In genomic region chr17:302300-302698, GRCh38 we compare ENCODE assay signal across 18 cellular contexts. TPM values are rescaled to one million over a fixed set of nuclear protein-coding genes. Genes with fewer than 3 reads are reported as not detected.
A peak's percentile ranks its signal among the peaks of the same experiment; 100 is the strongest.
DNase-seq lines count a peak whose midpoint lies in the region; ATAC-seq and TF ChIP-seq lines count a peak whose summit lies in the region.
"Had no signal": no experiment of that assay in that cellular context is flagged by ENCODE, and none has a peak within 500 bp of the region (broad histone marks: within the 10 kb centered on the region; RNA-seq: fewer than 3 reads in every experiment).

No MANE protein-coding gene starts in this region.

- H3K27me3 ChIP-seq in hepatocyte (no peaks in the 10 kb centered on the region), neural progenitor cell (no peaks in the 10 kb centered on the region), A673 (replicated peaks; ENCODE audit: insufficient read depth, low read depth, low read length, poor library complexity) (no peaks in the 10 kb centered on the region)

- CTCF ChIA-PET in A673 (lab: Charles Lee) = no interaction called here

- no peaks in the 10 kb centered on the region for H3K9me3 ChIP-seq in hepatocyte (ENCODE audit: low read depth)
- no peaks in the 10 kb centered on the region for H3K9me3 ChIP-seq in neural progenitor cell (ENCODE audit: low read depth)
- no peaks in the 10 kb centered on the region for H3K9me3 ChIP-seq in A673 (ENCODE audit: low read depth, low read length, poor library complexity, severe bottlenecking)

- TF ChIP-seq CTCF in hepatocyte (IDR thresholded peaks at IDR 0.05; ENCODE audit: poor library complexity) (no peak), neural progenitor cell (IDR thresholded peaks at IDR 0.05) (no peak), type B pancreatic cell (conservative IDR thresholded peaks at IDR 0.05) (no peak), GM13976 (IDR thresholded peaks at IDR 0.05; ENCODE audit: borderline replicate concordance, control extremely low read depth, extremely low read depth, insufficient read depth, missing control alignments) (no peak), A673 (conservative IDR thresholded peaks at IDR 0.05; ENCODE audit: low read depth, low read length) (no peak)

- DNase-seq in epidermal melanocyte (ENCODE audit: insufficient read length, low spot score) (peak; percentile 4), hepatocyte (ENCODE audit: low spot score) (peak; percentile 74), neural progenitor cell (ENCODE audit: low spot score) (no peak), type B pancreatic cell (ENCODE audit: extremely low spot score, unreplicated experiment) (no peak), GM13976 (ENCODE audit: low spot score) (no peak), A673 (ENCODE audit: low spot score) (no peak)
- no peak for DNase-seq in activated T-helper 2 cell treated with anti-CD3 and anti-CD28 coated beads, Interferon-gamma antibody, Interleukin-2, Interleukin-4, amounts not matched to agents 10 μg/mL and 5 μg/mL and 100 μg/mL, durations not matched to agents 14 hours and 24 hours and 36 hours (ENCODE audit: low spot score)
- DNase-seq: activated CD4-positive, alpha-beta T cell treated with anti-CD3 and anti-CD28 coated beads for 1 hour; activated gamma-delta T cell; KBM-7; NCI-H69; OCI-M1; stimulated activated CD4-positive, alpha-beta T cell treated with anti-CD3 and anti-CD28 coated beads, Interleukin-4, amount 100 ng/mL, for 4 hours; stimulated activated CD8-positive, alpha-beta memory T cell treated with anti-CD3 and anti-CD28 coated beads, Interleukin-4, amount 100 ng/mL, for 48 hours; T-helper 9 cell had no signal

- H3K27ac ChIP-seq in hepatocyte (peak overlapping the region; percentile 47), neural progenitor cell (no peak overlapping the region), A673 (ENCODE audit: low read depth, low read length, poor library complexity, severe bottlenecking) (no peak overlapping the region)
- H3K27ac ChIP-seq: GM23248, SK-N-MC had no signal

- H3K36me3 ChIP-seq in hepatocyte (replicated peaks; ENCODE audit: insufficient read depth, low read depth) (no peaks in the 10 kb centered on the region), neural progenitor cell (no peaks in the 10 kb centered on the region), A673 (ENCODE audit: insufficient read depth, low read length, poor library complexity, severe bottlenecking) (no peaks in the 10 kb centered on the region)

- H3K79me2 ChIP-seq in hepatocyte = no peaks in the 10 kb centered on the region
- H3K79me2 ChIP-seq in neural progenitor cell (ENCODE audit: low read depth) = no peaks in the 10 kb centered on the region

- 76% methylated on average over 23 of the region's 24 CpGs for WGBS in hepatocyte (ENCODE audit: low lambda C conversion rate, missing lambda C conversion rate)

- H3K36me3 Mint-ChIP-seq in neural progenitor cell (no peaks in the 10 kb centered on the region), type B pancreatic cell (no peaks in the 10 kb centered on the region)
- no peaks in the 10 kb centered on the region for H3K36me3 Mint-ChIP-seq in activated T-helper 2 cell treated with anti-CD3 and anti-CD28 coated beads, Interferon-gamma antibody, Interleukin-2, Interleukin-4, amounts not matched to agents 10 μg/mL and 5 μg/mL and 100 μg/mL, durations not matched to agents 14 hours and 24 hours and 36 hours (ENCODE audit: low read depth)

- no TSS peak for BruUV-seq in A673 (replicated peaks; lab: Mats Ljungman, UMichigan)

- H3K27me3 Mint-ChIP-seq in neural progenitor cell (ENCODE audit: insufficient read depth, low read depth) = peaks cover 15% of the 10 kb centered on the region
- H3K27me3 Mint-ChIP-seq in type B pancreatic cell = no peaks in the 10 kb centered on the region
- H3K27me3 Mint-ChIP-seq in activated T-helper 2 cell treated with anti-CD3 and anti-CD28 coated beads, Interferon-gamma antibody, Interleukin-2, Interleukin-4, amounts not matched to agents 10 μg/mL and 5 μg/mL and 100 μg/mL, durations not matched to agents 14 hours and 24 hours and 36 hours (ENCODE audit: low read depth) = no peaks in the 10 kb centered on the region

- H3K4me3 ChIP-seq in hepatocyte (no peak overlapping the region), neural progenitor cell (no peak overlapping the region), A673 (ENCODE audit: low read depth, low read length, poor library complexity, severe bottlenecking) (no peak overlapping the region)
- H3K4me3 ChIP-seq: GM23248, SK-N-MC had no signal

- H3K9me3 Mint-ChIP-seq in neural progenitor cell (no peaks in the 10 kb centered on the region), type B pancreatic cell (no peaks in the 10 kb centered on the region)
- no peaks in the 10 kb centered on the region for H3K9me3 Mint-ChIP-seq in activated T-helper 2 cell treated with anti-CD3 and anti-CD28 coated beads, Interferon-gamma antibody, Interleukin-2, Interleukin-4, amounts not matched to agents 10 μg/mL and 5 μg/mL and 100 μg/mL, durations not matched to agents 14 hours and 24 hours and 36 hours

- H3K4me2 ChIP-seq in hepatocyte = no peak overlapping the region
- no peak overlapping the region for H3K4me2 ChIP-seq in neural progenitor cell

- no peak for ATAC-seq in GM18873 (IDR thresholded peaks at IDR 0.05; ENCODE audit: low FRiP score, unreplicated experiment)

- H3K4me3 Mint-ChIP-seq in neural progenitor cell (no peak overlapping the region), type B pancreatic cell (no peak overlapping the region)
- H3K4me3 Mint-ChIP-seq in activated T-helper 2 cell treated with anti-CD3 and anti-CD28 coated beads, Interferon-gamma antibody, Interleukin-2, Interleukin-4, amounts not matched to agents 10 μg/mL and 5 μg/mL and 100 μg/mL, durations not matched to agents 14 hours and 24 hours and 36 hours (ENCODE audit: low read depth) = no peak overlapping the region

- POLR2A ChIA-PET in A673 (lab: Charles Lee; ENCODE audit: low non-redundant PET) = no interaction called here

- no peaks in the 10 kb centered on the region for H3F3A ChIP-seq in neural progenitor cell (ENCODE audit: low read depth)

- peak overlapping the region; percentile 42 for H3K27ac Mint-ChIP-seq in neural progenitor cell
- H3K27ac Mint-ChIP-seq in type B pancreatic cell = peak overlapping the region; percentile 85
- H3K27ac Mint-ChIP-seq in activated T-helper 2 cell treated with anti-CD3 and anti-CD28 coated beads, Interferon-gamma antibody, Interleukin-2, Interleukin-4, amounts not matched to agents 10 μg/mL and 5 μg/mL and 100 μg/mL, durations not matched to agents 14 hours and 24 hours and 36 hours = no peak overlapping the region

- H4K20me1 ChIP-seq in hepatocyte (ENCODE audit: insufficient read depth, poor library complexity, severe bottlenecking) (no peaks in the 10 kb centered on the region), neural progenitor cell (ENCODE audit: low read depth) (no peaks in the 10 kb centered on the region)

- no peaks in the 10 kb centered on the region for H3K4me1 ChIP-seq in hepatocyte (ENCODE audit: insufficient read depth)
- H3K4me1 ChIP-seq in neural progenitor cell = peaks cover 4% of the 10 kb centered on the region
- no peaks in the 10 kb centered on the region for H3K4me1 ChIP-seq in A673 (ENCODE audit: insufficient read depth, low read length, poor library complexity, severe bottlenecking)

- in situ Hi-C loops in GM13976 (cut with MboI; ENCODE audit: low sequenced_read_pairs, unreplicated experiment) = no loop called here

- H3K9ac ChIP-seq in neural progenitor cell = no peak overlapping the region
- H3K9ac ChIP-seq: GM23248 had no signal

- intact Hi-C loops in activated T-helper 2 cell treated with anti-CD3 and anti-CD28 coated beads, Interferon-gamma antibody, Interleukin-2, Interleukin-4, amounts not matched to agents 10 μg/mL and 5 μg/mL and 100 μg/mL, durations not matched to agents 14 hours and 24 hours and 36 hours (cut with micrococcal nuclease) = no loop called here
- intact Hi-C loops in A673 (cut with micrococcal nuclease; ENCODE audit: unreplicated experiment) = no loop called here

- no peaks in the 10 kb centered on the region for H3K9me2 ChIP-seq in hepatocyte (replicated peaks; ENCODE audit: insufficient read depth)

- H2AFZ ChIP-seq in hepatocyte (no peak overlapping the region), neural progenitor cell (replicated peaks) (no peak overlapping the region)
- H2AFZ ChIP-seq: GM23248 had no signal

- peaks cover 45% of the 10 kb centered on the region for H3K4me1 Mint-ChIP-seq in neural progenitor cell
- H3K4me1 Mint-ChIP-seq in type B pancreatic cell (ENCODE audit: unreplicated experiment) = peaks cover 26% of the 10 kb centered on the region
- no peaks in the 10 kb centered on the region for H3K4me1 Mint-ChIP-seq in activated T-helper 2 cell treated with anti-CD3 and anti-CD28 coated beads, Interferon-gamma antibody, Interleukin-2, Interleukin-4, amounts not matched to agents 10 μg/mL and 5 μg/mL and 100 μg/mL, durations not matched to agents 14 hours and 24 hours and 36 hours (ENCODE audit: low read depth)

RNA-seq across cellular contexts. Expression of gene RPH3AL, which starts 50.3 kb away (rescaled TPM):
- total RNA-seq in hepatocyte = 7.0 and 10.2 TPM in 2 replicates
- 7.6 and 12.0 TPM in 2 replicates for polyA plus RNA-seq in hepatocyte
- total RNA-seq in neural progenitor cell (ENCODE audit: low replicate concordance) = 7.5 TPM in 2 replicates
- 13.5 and 14.9 TPM in 2 replicates for total RNA-seq in type B pancreatic cell (ENCODE audit: low replicate concordance)
- total RNA-seq in activated T-helper 2 cell treated with anti-CD3 and anti-CD28 coated beads, Interferon-gamma antibody, Interleukin-2, Interleukin-4, amounts not matched to agents 10 μg/mL and 5 μg/mL and 100 μg/mL, durations not matched to agents 14 hours and 24 hours and 36 hours = 3.2 and 3.5 TPM in 2 replicates
- 0.82 and 1.3 TPM in 2 replicates for total RNA-seq in A673 (2021)

Comparison
In these comparisons a context has a peak if more than half of its experiments do, and no peak if none do; other contexts are left out.
1. DNase-seq: peak in epidermal melanocyte (single experiment) and hepatocyte (single experiment); none in neural progenitor cell (single experiment), type B pancreatic cell (single experiment), GM13976 (single experiment), activated T-helper 2 cell treated with anti-CD3 and anti-CD28 coated beads, Interferon-gamma antibody, Interleukin-2, Interleukin-4, amounts not matched to agents 10 μg/mL and 5 μg/mL and 100 μg/mL, durations not matched to agents 14 hours and 24 hours and 36 hours (single experiment) and A673 (single experiment).